ENCODE assay signal across 15 cellular contexts in the genomic region with DNA sequence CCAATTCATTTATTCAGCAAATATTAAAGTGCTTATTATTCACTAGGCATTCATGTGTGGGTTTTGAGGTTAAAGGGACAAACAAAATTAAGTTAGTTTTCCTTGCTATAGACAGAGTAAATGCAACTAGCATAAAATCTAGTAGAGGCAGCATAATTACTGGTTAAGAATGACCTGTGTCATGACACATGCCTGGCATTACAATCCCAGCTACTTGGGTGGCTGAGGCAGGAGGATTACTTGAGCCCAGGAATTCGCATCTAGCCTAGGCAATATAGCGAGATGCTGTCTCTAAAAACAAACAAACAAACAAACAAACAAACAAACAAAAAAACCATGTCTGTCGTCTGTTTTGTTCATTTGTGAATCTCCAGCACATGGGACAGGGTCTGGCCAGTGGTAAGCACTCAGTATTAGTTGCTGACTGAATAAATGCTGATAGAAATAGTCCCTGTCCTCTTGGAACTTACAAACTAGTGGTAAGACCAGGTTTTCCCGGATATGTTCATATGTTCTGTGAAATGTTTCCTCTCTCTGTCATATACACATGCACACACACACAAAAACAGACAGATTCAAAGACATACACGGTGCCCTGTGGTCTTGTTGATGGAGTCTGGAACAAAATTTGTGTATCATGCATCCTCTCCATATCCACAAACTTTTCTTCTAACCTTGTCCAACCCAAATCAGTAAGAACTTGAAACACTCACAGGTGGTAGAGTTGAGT. TPM values are rescaled to one million over a fixed set of nuclear protein-coding genes. Genes with fewer than 3 reads are reported as not detected.
DNase-seq lines count a peak whose midpoint lies in the region; ATAC-seq and TF ChIP-seq lines count a peak whose summit lies in the region.
"Had no signal": no experiment of that assay in that cellular context is flagged by ENCODE, and none has a peak within 500 bp of the region (broad histone marks: within the 10 kb centered on the region; RNA-seq: fewer than 3 reads in every experiment).

No MANE protein-coding gene starts in this region.

- H3K36me3 ChIP-seq in endodermal cell (ENCODE audit: control insufficient read depth, insufficient read depth, low read length): peaks cover 27% of the 10 kb centered on the region
- H3K36me3 ChIP-seq in stomach smooth muscle (ENCODE audit: control insufficient read depth in 2 of 2, insufficient read depth in 2 of 2, low read length in 2 of 2): no peaks in the 10 kb centered on the region
- H3K36me3 ChIP-seq: tibial nerve had no signal

- peak overlapping the region; percentile 96 for H3K27ac Mint-ChIP-seq in activated naive CD4-positive, alpha-beta T cell treated with anti-CD3 and anti-CD28 coated beads for 36 hours
- H3K27ac Mint-ChIP-seq in T-helper 17 cell: peak overlapping the region; percentile 93
- no peak overlapping the region for H3K27ac Mint-ChIP-seq in endodermal cell
- H3K27ac Mint-ChIP-seq: nephron progenitor cell had no signal

- peaks cover 10% of the 10 kb centered on the region for H3K4me1 ChIP-seq in endodermal cell (ENCODE audit: control insufficient read depth, insufficient read depth, low read length)
- H3K4me1 ChIP-seq in stomach smooth muscle (ENCODE audit: control insufficient read depth, insufficient read depth, low read length): peaks cover 17% of the 10 kb centered on the region

- no peaks in the 10 kb centered on the region for H3K9me3 Mint-ChIP-seq in activated naive CD4-positive, alpha-beta T cell treated with anti-CD3 and anti-CD28 coated beads for 36 hours
- H3K9me3 Mint-ChIP-seq in endodermal cell: no peaks in the 10 kb centered on the region
- H3K9me3 Mint-ChIP-seq: nephron progenitor cell had no signal

- H3K9ac ChIP-seq in endodermal cell (ENCODE audit: extremely low read depth, low read length, poor library complexity, severe bottlenecking) (no peak overlapping the region), stomach smooth muscle (ENCODE audit: low read length in 2 of 2) (no peak overlapping the region)

- H3K27me3 ChIP-seq in endodermal cell (ENCODE audit: control insufficient read depth, insufficient read depth, low read length, poor library complexity, severe bottlenecking): no peaks in the 10 kb centered on the region
- no peaks in the 10 kb centered on the region for H3K27me3 ChIP-seq in stomach smooth muscle (ENCODE audit: control insufficient read depth in 1 of 2, insufficient read depth in 2 of 2, low read length in 2 of 2)
- H3K27me3 ChIP-seq: tibial nerve had no signal

- no peaks in the 10 kb centered on the region for H3K27me3 Mint-ChIP-seq in activated naive CD4-positive, alpha-beta T cell treated with anti-CD3 and anti-CD28 coated beads for 36 hours (ENCODE audit: low read depth)
- no peaks in the 10 kb centered on the region for H3K27me3 Mint-ChIP-seq in T-helper 17 cell
- no peaks in the 10 kb centered on the region for H3K27me3 Mint-ChIP-seq in endodermal cell (ENCODE audit: insufficient read depth)

- no peak for TF ChIP-seq CTCF in endodermal cell (conservative IDR thresholded peaks at IDR 0.05)

- 91% methylated on average over 5 of the region's 5 CpGs; no CpG with 5 or more reads in 1 of the 2 experiments for WGBS in endodermal cell (ENCODE audit: insufficient coverage in 1 of 2, insufficient read length in 1 of 2), 2 experiments

- intact Hi-C loops in activated naive CD4-positive, alpha-beta T cell treated with anti-CD3 and anti-CD28 coated beads for 36 hours (cut with micrococcal nuclease): loop anchor here (2.0 kb wide), 1 partner anchor 15 kb away; no protein-coding TSS in a partner anchor

- peaks cover 38% of the 10 kb centered on the region for H3K36me3 Mint-ChIP-seq in activated naive CD4-positive, alpha-beta T cell treated with anti-CD3 and anti-CD28 coated beads for 36 hours (ENCODE audit: low read depth)
- H3K36me3 Mint-ChIP-seq in T-helper 17 cell (ENCODE audit: low read depth) (no peaks in the 10 kb centered on the region), endodermal cell (ENCODE audit: low read depth) (peaks cover 23% of the 10 kb centered on the region)

- H3K9me3 ChIP-seq in T-helper 17 cell (ENCODE audit: control insufficient read depth, low read length, poor library complexity, severe bottlenecking) (no peaks in the 10 kb centered on the region), endodermal cell (ENCODE audit: control insufficient read depth, low read length) (no peaks in the 10 kb centered on the region), stomach smooth muscle (ENCODE audit: control insufficient read depth in 2 of 2, low read length in 2 of 2) (no peaks in the 10 kb centered on the region)
- H3K9me3 ChIP-seq: tibial nerve had no signal

- CTCF ChIA-PET in activated naive CD4-positive, alpha-beta T cell treated with anti-CD3 and anti-CD28 coated beads for 36 hours (lab: Charles Lee): interaction anchor here (1.1 to 7.4 kb wide), 9 partner anchors 11 to 97 kb away, joined by 3 to 71 read pairs (median 11); no protein-coding TSS in a partner anchor

- H3K4me3 Mint-ChIP-seq in activated naive CD4-positive, alpha-beta T cell treated with anti-CD3 and anti-CD28 coated beads for 36 hours: peak overlapping the region; percentile 1
- H3K4me3 Mint-ChIP-seq in T-helper 17 cell: no peak overlapping the region
- no peak overlapping the region for H3K4me3 Mint-ChIP-seq in endodermal cell
- H3K4me3 Mint-ChIP-seq: nephron progenitor cell had no signal

- H3K4me3 ChIP-seq in endodermal cell (ENCODE audit: low read length) (no peak overlapping the region), stomach smooth muscle (ENCODE audit: low read length in 2 of 2) (no peak overlapping the region)
- H3K4me3 ChIP-seq: tibial nerve had no signal

- H3K27ac ChIP-seq in endodermal cell (ENCODE audit: low read depth, low read length) (no peak overlapping the region), stomach smooth muscle (ENCODE audit: low read length) (peak overlapping the region; percentile 18)
- H3K27ac ChIP-seq: tibial nerve had no signal

- no peak for ATAC-seq in T-helper 17 cell
- no peak for ATAC-seq in HG02642 (IDR thresholded peaks at IDR 0.05; ENCODE audit: poor library complexity, unreplicated experiment)

- no peak for DNase-seq in activated naive CD4-positive, alpha-beta T cell treated with anti-CD3 and anti-CD28 coated beads for 36 hours
- no peak for DNase-seq in activated naive CD4-positive, alpha-beta T cell treated with Interleukin-2 at 50 U/mL for 16 hours
- DNase-seq in T-helper 17 cell (no peak), endodermal cell (peak; percentile 31), NCI-H524 (lab: John Stamatoyannopoulos, UW) (no peak)
- DNase-seq in stimulated activated naive CD4-positive, alpha-beta T cell treated with Interleukin-2 at 50 U/mL for 16 hours (lab: John Stamatoyannopoulos, UW): no peak
- DNase-seq: activated CD4-positive, alpha-beta T cell treated with anti-CD3 and anti-CD28 coated beads for 4 hours; DMS 273 treated with DMSO at 0.1 percent for 48 hours; effector CD4-positive, alpha-beta T cell; MV-4-11; NCI-H2107; nephron progenitor cell had no signal

- peaks cover 94% of the 10 kb centered on the region for H3K4me1 Mint-ChIP-seq in activated naive CD4-positive, alpha-beta T cell treated with anti-CD3 and anti-CD28 coated beads for 36 hours (ENCODE audit: low read depth)
- peaks cover 72% of the 10 kb centered on the region for H3K4me1 Mint-ChIP-seq in T-helper 17 cell
- H3K4me1 Mint-ChIP-seq in endodermal cell: peaks cover 2% of the 10 kb centered on the region

RNA-seq across cellular contexts. Expression of a gene that starts 41.8 kb away (rescaled TPM):
- 100 to 1,000 TPM; 141 to 142 TPM for total RNA-seq in activated naive CD4-positive, alpha-beta T cell treated with anti-CD3 and anti-CD28 coated beads for 36 hours
- total RNA-seq in T-helper 17 cell (100 to 1,000 TPM; 130 to 140 TPM), endodermal cell (10 to 100 TPM; 29.6 to 39.5 TPM)
- 16.1 TPM for polyA plus RNA-seq in endodermal cell (2013, experiment 1 of 2)
- polyA plus RNA-seq in endodermal cell (2013, experiment 2 of 2): 14.5 TPM
